Comparison of ENCODE assay signal across 1 cellular context in the genomic region with DNA sequence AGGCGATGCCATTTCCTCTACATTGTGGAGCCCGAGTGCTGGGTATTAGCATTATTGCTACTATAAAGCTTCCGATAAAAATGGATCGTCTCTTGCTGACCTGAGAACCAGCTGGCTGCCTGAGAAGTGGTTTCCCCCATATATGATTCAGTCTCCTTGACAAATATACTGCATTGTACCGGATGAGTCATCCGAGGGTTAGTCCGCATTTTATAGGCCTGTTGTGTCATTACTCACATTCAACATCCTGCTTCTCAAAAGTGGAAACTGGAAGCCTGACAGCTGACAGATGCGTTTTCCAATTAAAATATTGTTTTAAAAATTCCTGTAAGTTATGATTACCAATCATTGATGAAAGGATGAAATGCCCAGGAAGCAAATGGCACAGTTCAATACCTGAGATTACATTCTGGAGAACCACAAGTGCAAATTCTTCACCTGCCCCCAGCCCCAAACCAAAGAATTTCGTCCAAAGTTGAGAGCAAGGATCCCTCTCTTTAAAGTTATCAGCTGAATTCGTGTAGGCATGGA.
TF ChIP-seq lines count a peak whose summit lies in the region.

No MANE protein-coding gene starts in this region.

TF ChIP-seq in K562, 482 proteins besides CTCF, POLR2A, EP300 and RAD21 (continued from another document and continues in another):
- peak; percentile 61; the same call in 1 of the 2 replicates for TF ChIP-seq BACH1 (tag; IDR thresholded peaks at IDR 0.05)
- peak; percentile 89 for TF ChIP-seq SMARCA4 (IDR thresholded peaks at IDR 0.05)
- peak; percentile 28 for TF ChIP-seq CBFA2T3 (IDR thresholded peaks at IDR 0.05)
- no peak for TF ChIP-seq ZC3H8 (IDR thresholded peaks at IDR 0.05)
- TF ChIP-seq KLF1 (tag; IDR thresholded peaks at IDR 0.05): peak; percentile 43; the same call in 1 of the 2 replicates
- TF ChIP-seq GATA2 (CRISPR knock-in tag; IDR thresholded peaks at IDR 0.05): no peak
- peak; percentile 76 for TF ChIP-seq DACH1 (IDR thresholded peaks at IDR 0.05; ENCODE audit: partially characterized antibody)
- 0 out of 4 replicates have a peak, but pooled peaks of 1 of the 2 experiments have one; percentile 32 for TF ChIP-seq MAZ (CRISPR knock-in tag; conservative IDR thresholded peaks at IDR 0.05 in 1 of 2, IDR thresholded peaks at IDR 0.05 in 1 of 2)
- TF ChIP-seq NBN (IDR thresholded peaks at IDR 0.05; ENCODE audit: low read depth): peak; percentile 38; the same call in 1 of the 2 replicates
- TF ChIP-seq ZNF75A (CRISPR knock-in tag; IDR thresholded peaks at IDR 0.05): no peak
- TF ChIP-seq DPF2 (IDR thresholded peaks at IDR 0.05): peak; percentile 94
- no peak for TF ChIP-seq KAT7 (CRISPR knock-in tag; IDR thresholded peaks at IDR 0.05; ENCODE audit: borderline replicate concordance)
- 0 out of 2 replicates have a peak, but pooled peaks have one; percentile 57 for TF ChIP-seq SMARCC2 (IDR thresholded peaks at IDR 0.05; ENCODE audit: low read depth)
- TF ChIP-seq, protein P1, sequence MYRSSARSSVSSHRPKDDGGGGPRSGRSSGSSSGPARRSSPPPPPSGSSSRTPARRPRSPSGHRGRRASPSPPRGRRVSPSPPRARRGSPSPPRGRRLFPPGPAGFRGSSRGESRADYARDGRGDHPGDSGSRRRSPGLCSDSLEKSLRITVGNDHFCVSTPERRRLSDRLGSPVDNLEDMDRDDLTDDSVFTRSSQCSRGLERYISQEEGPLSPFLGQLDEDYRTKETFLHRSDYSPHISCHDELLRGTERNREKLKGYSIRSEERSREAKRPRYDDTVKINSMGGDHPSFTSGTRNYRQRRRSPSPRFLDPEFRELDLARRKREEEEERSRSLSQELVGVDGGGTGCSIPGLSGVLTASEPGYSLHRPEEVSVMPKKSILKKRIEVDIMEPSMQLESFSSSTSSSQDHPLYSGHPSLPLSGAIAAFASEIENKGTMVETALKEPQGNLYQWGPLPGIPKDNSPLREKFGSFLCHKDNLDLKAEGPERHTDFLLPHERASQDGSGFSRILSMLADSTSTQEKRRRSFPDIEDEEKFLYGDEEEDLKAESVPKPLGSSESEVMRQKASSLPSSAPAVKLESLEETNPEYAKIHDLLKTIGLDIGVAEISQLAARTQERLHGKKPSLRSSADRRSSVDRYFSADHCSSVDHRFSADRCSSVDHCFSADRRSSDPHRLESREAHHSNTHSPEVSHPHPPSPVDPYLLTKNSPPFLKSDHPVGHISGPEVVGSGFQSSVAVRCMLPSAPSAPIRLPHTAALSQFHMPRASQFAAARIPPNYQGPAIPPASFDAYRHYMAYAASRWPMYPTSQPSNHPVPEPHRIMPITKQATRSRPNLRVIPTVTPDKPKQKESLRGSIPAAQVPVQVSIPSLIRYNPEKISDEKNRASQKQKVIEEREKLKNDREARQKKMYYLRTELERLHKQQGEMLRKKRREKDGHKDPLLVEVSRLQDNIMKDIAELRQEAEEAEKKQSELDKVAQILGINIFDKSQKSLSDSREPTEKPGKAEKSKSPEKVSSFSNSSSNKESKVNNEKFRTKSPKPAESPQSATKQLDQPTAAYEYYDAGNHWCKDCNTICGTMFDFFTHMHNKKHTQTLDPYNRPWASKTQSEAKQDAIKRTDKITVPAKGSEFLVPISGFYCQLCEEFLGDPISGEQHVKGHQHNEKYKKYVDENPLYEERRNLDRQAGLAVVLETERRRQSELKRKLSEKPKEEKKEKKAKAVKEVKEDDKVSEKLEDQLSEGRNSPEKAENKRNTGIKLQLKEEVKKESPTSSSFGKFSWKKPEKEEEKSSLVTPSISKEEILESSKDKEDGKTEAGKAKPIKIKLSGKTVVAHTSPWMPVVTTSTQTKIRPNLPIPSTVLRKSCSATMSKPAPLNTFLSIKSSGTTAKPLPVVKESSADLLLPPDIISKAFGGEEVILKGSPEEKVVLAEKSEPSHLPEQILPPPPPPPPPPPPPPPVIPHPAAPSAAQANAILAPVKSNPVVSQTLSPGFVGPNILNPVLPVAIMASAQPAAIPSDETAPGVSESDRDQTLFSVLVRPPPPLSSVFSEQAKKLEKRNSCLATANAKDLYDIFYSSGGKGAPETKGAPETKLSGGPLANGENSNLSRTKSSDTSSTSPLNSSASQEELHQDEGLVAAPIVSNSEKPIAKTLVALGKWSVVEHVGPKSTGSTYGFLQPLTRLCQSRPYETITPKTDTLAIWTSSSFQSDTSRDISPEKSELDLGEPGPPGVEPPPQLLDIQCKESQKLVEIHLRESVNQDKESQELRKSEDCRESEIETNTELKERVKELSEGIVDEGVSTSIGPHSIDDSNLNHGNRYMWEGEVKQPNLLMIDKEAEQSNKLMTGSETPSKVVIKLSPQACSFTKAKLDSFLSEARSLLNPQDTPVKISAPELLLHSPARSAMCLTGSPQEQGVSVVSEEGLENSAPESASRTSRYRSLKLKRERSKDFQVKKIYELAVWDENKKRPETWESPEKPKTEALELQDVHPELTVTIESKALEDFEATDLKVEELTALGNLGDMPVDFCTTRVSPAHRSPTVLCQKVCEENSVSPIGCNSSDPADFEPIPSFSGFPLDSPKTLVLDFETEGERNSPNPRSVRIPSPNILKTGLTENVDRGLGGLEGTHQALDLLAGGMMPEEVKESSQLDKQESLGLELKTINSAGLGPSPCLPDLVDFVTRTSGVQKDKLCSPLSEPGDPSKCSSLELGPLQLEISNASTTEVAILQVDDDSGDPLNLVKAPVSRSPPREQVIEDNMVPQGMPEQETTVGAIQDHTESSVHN (IDR thresholded peaks at IDR 0.05; ENCODE audit: borderline replicate concordance in 1 of 2, low read depth in 1 of 2): peak in 1 of 2 experiments; percentile 82; a peak in 2 of 4 replicates
- no peak for TF ChIP-seq MXI1 (IDR thresholded peaks at IDR 0.05; ENCODE audit: low read depth, low read length)
- no peak for TF ChIP-seq ZNF316 (IDR thresholded peaks at IDR 0.05)
- TF ChIP-seq SRSF7 (optimal IDR thresholded peaks at IDR 0.05; ENCODE audit: low read depth, low read length): no peak
- no peak for TF ChIP-seq TEAD2 (tag; IDR thresholded peaks at IDR 0.05)
- TF ChIP-seq BMI1 (IDR thresholded peaks at IDR 0.05; ENCODE audit: low read length): no peak
- peak in 1 of 2 experiments; percentile 68; a peak in 2 of 4 replicates for TF ChIP-seq RCOR1 (IDR thresholded peaks at IDR 0.05; ENCODE audit: borderline replicate concordance in 1 of 2, low read depth in 2 of 2, low read length in 2 of 2)
- no peak for TF ChIP-seq ZSCAN32 (CRISPR knock-in tag; IDR thresholded peaks at IDR 0.05)
- TF ChIP-seq YY1 (IDR thresholded peaks at IDR 0.05; ENCODE audit: borderline replicate concordance in 1 of 3, control insufficient read depth in 1 of 3, extremely low read depth in 1 of 3, insufficient read depth in 3 of 3, insufficient read length in 1 of 3, insufficient replicate concordance in 2 of 3, low read depth in 1 of 3, low read length in 2 of 3): peak in 1 of 3 experiments; percentile 31
- 0 out of 2 replicates have a peak, but pooled peaks have one; percentile 8 for TF ChIP-seq NFRKB (IDR thresholded peaks at IDR 0.05; ENCODE audit: low read depth)
- TF ChIP-seq, protein P2, sequence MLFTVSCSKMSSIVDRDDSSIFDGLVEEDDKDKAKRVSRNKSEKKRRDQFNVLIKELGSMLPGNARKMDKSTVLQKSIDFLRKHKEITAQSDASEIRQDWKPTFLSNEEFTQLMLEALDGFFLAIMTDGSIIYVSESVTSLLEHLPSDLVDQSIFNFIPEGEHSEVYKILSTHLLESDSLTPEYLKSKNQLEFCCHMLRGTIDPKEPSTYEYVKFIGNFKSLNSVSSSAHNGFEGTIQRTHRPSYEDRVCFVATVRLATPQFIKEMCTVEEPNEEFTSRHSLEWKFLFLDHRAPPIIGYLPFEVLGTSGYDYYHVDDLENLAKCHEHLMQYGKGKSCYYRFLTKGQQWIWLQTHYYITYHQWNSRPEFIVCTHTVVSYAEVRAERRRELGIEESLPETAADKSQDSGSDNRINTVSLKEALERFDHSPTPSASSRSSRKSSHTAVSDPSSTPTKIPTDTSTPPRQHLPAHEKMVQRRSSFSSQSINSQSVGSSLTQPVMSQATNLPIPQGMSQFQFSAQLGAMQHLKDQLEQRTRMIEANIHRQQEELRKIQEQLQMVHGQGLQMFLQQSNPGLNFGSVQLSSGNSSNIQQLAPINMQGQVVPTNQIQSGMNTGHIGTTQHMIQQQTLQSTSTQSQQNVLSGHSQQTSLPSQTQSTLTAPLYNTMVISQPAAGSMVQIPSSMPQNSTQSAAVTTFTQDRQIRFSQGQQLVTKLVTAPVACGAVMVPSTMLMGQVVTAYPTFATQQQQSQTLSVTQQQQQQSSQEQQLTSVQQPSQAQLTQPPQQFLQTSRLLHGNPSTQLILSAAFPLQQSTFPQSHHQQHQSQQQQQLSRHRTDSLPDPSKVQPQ (CRISPR knock-in tag; IDR thresholded peaks at IDR 0.05; ENCODE audit: borderline replicate concordance): no peak
- TF ChIP-seq TEAD1 (CRISPR knock-in tag; IDR thresholded peaks at IDR 0.05): peak in 1 of 2 experiments; percentile 49; a peak in 1 of 4 replicates
- TF ChIP-seq ARID1B (IDR thresholded peaks at IDR 0.05): peak; percentile 78
- no peak for TF ChIP-seq BRD9 (IDR thresholded peaks at IDR 0.05; ENCODE audit: low read depth, partially characterized antibody)
- TF ChIP-seq POLR2AphosphoS5 (IDR thresholded peaks at IDR 0.05; ENCODE audit: control insufficient read depth, insufficient read depth, low read depth, low read length): 0 out of 2 replicates have a peak, but pooled peaks have one; percentile 31
- no peak for TF ChIP-seq PHTF2 (CRISPR knock-in tag; IDR thresholded peaks at IDR 0.05)
- no peak for TF ChIP-seq SMARCA5 (IDR thresholded peaks at IDR 0.05)
- TF ChIP-seq, protein P3, sequence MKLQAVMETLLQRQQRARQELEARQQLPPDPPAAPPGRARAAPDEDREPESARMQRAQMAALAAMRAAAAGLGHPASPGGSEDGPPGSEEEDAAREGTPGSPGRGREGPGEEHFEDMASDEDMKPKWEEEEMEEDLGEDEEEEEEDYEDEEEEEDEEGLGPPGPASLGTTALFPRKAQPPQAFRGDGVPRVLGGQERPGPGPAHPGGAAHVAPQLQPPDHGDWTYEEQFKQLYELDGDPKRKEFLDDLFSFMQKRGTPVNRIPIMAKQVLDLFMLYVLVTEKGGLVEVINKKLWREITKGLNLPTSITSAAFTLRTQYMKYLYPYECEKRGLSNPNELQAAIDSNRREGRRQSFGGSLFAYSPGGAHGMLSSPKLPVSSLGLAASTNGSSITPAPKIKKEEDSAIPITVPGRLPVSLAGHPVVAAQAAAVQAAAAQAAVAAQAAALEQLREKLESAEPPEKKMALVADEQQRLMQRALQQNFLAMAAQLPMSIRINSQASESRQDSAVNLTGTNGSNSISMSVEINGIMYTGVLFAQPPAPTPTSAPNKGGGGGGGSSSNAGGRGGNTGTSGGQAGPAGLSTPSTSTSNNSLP (IDR thresholded peaks at IDR 0.05; ENCODE audit: borderline replicate concordance, low read depth, low read length): peak; percentile 99; the same call in 1 of the 2 replicates
- TF ChIP-seq, protein P4, sequence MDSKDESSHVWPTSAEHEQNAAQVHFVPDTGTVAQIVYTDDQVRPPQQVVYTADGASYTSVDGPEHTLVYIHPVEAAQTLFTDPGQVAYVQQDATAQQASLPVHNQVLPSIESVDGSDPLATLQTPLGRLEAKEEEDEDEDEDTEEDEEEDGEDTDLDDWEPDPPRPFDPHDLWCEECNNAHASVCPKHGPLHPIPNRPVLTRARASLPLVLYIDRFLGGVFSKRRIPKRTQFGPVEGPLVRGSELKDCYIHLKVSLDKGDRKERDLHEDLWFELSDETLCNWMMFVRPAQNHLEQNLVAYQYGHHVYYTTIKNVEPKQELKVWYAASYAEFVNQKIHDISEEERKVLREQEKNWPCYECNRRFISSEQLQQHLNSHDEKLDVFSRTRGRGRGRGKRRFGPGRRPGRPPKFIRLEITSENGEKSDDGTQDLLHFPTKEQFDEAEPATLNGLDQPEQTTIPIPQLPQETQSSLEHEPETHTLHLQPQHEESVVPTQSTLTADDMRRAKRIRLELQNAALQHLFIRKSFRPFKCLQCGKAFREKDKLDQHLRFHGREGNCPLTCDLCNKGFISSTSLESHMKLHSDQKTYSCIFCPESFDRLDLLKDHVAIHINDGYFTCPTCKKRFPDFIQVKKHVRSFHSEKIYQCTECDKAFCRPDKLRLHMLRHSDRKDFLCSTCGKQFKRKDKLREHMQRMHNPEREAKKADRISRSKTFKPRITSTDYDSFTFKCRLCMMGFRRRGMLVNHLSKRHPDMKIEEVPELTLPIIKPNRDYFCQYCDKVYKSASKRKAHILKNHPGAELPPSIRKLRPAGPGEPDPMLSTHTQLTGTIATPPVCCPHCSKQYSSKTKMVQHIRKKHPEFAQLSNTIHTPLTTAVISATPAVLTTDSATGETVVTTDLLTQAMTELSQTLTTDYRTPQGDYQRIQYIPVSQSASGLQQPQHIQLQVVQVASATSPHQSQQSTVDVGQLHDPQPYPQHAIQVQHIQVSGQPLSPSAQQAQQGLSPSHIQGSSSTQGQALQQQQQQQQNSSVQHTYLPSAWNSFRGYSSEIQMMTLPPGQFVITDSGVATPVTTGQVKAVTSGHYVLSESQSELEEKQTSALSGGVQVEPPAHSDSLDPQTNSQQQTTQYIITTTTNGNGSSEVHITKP (IDR thresholded peaks at IDR 0.05; ENCODE audit: partially characterized antibody): peak; percentile 86
- TF ChIP-seq, protein P5, sequence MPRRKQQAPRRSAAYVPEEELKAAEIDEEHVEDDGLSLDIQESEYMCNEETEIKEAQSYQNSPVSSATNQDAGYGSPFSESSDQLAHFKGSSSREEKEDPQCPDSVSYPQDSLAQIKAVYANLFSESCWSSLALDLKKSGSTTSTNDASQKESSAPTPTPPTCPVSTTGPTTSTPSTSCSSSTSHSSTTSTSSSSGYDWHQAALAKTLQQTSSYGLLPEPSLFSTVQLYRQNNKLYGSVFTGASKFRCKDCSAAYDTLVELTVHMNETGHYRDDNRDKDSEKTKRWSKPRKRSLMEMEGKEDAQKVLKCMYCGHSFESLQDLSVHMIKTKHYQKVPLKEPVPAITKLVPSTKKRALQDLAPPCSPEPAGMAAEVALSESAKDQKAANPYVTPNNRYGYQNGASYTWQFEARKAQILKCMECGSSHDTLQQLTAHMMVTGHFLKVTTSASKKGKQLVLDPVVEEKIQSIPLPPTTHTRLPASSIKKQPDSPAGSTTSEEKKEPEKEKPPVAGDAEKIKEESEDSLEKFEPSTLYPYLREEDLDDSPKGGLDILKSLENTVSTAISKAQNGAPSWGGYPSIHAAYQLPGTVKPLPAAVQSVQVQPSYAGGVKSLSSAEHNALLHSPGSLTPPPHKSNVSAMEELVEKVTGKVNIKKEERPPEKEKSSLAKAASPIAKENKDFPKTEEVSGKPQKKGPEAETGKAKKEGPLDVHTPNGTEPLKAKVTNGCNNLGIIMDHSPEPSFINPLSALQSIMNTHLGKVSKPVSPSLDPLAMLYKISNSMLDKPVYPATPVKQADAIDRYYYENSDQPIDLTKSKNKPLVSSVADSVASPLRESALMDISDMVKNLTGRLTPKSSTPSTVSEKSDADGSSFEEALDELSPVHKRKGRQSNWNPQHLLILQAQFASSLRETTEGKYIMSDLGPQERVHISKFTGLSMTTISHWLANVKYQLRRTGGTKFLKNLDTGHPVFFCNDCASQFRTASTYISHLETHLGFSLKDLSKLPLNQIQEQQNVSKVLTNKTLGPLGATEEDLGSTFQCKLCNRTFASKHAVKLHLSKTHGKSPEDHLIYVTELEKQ (CRISPR knock-in tag; IDR thresholded peaks at IDR 0.05): no peak
- TF ChIP-seq TAF9B (IDR thresholded peaks at IDR 0.05; ENCODE audit: partially characterized antibody): peak; percentile 80
- 0 out of 2 replicates have a peak, but pooled peaks have one; percentile 3 for TF ChIP-seq RBFOX2 (IDR thresholded peaks at IDR 0.05; ENCODE audit: low read depth, low read length)
- peak; percentile 72 for TF ChIP-seq NFE2 (IDR thresholded peaks at IDR 0.05; ENCODE audit: low read depth)
- TF ChIP-seq BCOR (IDR thresholded peaks at IDR 0.05): no peak
- peak; percentile 98 for TF ChIP-seq FOSL1 (tag; conservative IDR thresholded peaks at IDR 0.05)
- peak; percentile 98 for TF ChIP-seq JUN (IDR thresholded peaks at IDR 0.05; ENCODE audit: borderline replicate concordance, low read depth, low read length)
- TF ChIP-seq JUN (CRISPR knock-in tag; IDR thresholded peaks at IDR 0.05; ENCODE audit: borderline replicate concordance): no peak
